Comparison of ENCODE assay signal across 1 cellular context in genomic region chr2:239375278-239376061, GRCh38.
TF ChIP-seq lines count a peak whose summit lies in the region.

No MANE protein-coding gene starts in this region.

TF ChIP-seq in H1, 55 proteins besides CTCF, POLR2A, EP300 and RAD21:
- no peak for TF ChIP-seq NRF1 (IDR thresholded peaks at IDR 0.05; ENCODE audit: low read depth, low read length)
- TF ChIP-seq TAF1 (IDR thresholded peaks at IDR 0.05; ENCODE audit: low read depth, low read length) = no peak
- no peak for TF ChIP-seq RXRA (IDR thresholded peaks at IDR 0.05; ENCODE audit: insufficient read depth, low read depth, low read length)
- TF ChIP-seq KDM4A (IDR thresholded peaks at IDR 0.05; ENCODE audit: low read depth, low read length, severe bottlenecking) = no peak
- no peak for TF ChIP-seq EZH2 (IDR thresholded peaks at IDR 0.05; ENCODE audit: low read depth, low read length, severe bottlenecking)
- no peak for TF ChIP-seq HDAC6 (IDR thresholded peaks at IDR 0.05; ENCODE audit: low read depth, low read length)
- no peak for TF ChIP-seq RFX5 (IDR thresholded peaks at IDR 0.05; ENCODE audit: borderline replicate concordance, low read depth, low read length)
- no peak for TF ChIP-seq TAF7 (optimal IDR thresholded peaks at IDR 0.05; ENCODE audit: borderline replicate concordance, low read depth, low read length)
- TF ChIP-seq USF2 (IDR thresholded peaks at IDR 0.05; ENCODE audit: low read length) = no peak
- no peak for TF ChIP-seq CHD7 (IDR thresholded peaks at IDR 0.05; ENCODE audit: insufficient replicate concordance, low read length)
- no peak for TF ChIP-seq SP4 (IDR thresholded peaks at IDR 0.05; ENCODE audit: low read length)
- no peak for TF ChIP-seq TBP (IDR thresholded peaks at IDR 0.05; ENCODE audit: low read depth, low read length)
- TF ChIP-seq KDM1A (IDR thresholded peaks at IDR 0.05; ENCODE audit: borderline replicate concordance, low read length) = no peak
- TF ChIP-seq CTBP2 (IDR thresholded peaks at IDR 0.05; ENCODE audit: borderline replicate concordance, insufficient read depth, insufficient read length, low read length) = no peak
- no peak for TF ChIP-seq TEAD4 (IDR thresholded peaks at IDR 0.05; ENCODE audit: low read depth, low read length)
- TF ChIP-seq CEBPB (IDR thresholded peaks at IDR 0.05; ENCODE audit: low read depth, low read length) = no peak
- TF ChIP-seq CHD1 (IDR thresholded peaks at IDR 0.05; ENCODE audit: low read depth, low read length) = no peak
- no peak for TF ChIP-seq RBBP5 (IDR thresholded peaks at IDR 0.05; ENCODE audit: borderline replicate concordance, low read depth, low read length)
- no peak for TF ChIP-seq PHF8 (conservative IDR thresholded peaks at IDR 0.05; ENCODE audit: low read depth, low read length)
TF ChIP-seq in H1: peak in this region for 0.
